ENCODE assay signal across 1 cellular context in the genomic region with DNA sequence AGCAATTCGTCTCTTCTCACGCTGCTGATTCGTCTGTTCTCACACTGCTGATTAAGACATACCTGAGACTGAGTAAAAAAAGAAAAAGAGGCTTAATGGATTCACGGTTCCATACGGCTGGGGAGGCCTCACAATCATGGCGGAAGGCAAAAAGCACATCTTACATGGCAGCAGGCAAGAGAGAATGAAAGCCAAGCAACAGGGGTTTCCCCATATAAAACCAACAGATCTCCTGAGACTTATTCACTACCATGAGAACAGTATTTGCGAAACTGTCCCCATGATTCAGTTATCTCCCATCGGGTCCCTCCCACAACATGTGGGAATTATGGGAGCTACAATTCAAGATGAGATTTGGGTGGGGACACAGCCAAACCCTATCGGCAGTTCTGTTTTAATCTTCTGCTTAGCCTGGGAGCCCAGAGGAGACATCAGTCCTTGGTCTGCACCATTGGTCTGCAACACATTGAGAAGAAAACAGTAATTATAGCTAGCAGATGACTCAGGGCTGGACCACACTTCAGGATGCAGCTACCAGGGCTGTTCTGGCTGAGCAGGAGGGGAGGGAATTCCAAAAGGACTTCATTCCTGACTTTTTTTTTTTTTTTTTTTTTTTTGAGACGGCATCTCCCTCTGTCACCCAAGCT.
TF ChIP-seq lines count a peak whose summit lies in the region.

No MANE protein-coding gene starts in this region.

TF ChIP-seq in IMR-90, 13 proteins besides CTCF, POLR2A, EP300 and RAD21:
- no peak for TF ChIP-seq FOS (IDR thresholded peaks at IDR 0.05; ENCODE audit: low read depth, low read length)
